Comparison of ENCODE assay signal across 2 cellular contexts in the genomic region with DNA sequence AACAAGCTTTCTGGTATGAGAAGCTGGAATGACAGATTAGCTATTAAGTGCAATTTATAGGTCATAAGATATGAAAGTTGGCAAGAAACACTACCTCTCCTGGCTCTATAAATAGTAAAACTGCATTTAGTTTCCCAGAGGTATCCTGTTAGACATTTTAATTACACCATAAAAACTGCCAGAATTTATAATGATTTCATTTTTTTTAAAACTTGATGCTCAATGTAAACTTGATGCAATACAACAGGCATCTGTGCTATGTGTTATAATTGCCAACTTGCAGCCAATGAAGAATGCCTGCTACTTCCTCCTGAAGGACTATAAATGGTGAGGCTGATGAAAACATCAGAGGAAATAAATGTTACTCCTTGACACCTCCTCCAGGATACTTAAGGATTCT.
TF ChIP-seq lines count a peak whose summit lies in the region.

No MANE protein-coding gene starts in this region.

TF ChIP-seq in SK-N-SH treated with all-trans-retinoic acid at 6 μM for 48 hours, 23 proteins besides CTCF, POLR2A, EP300 and RAD21 (continued from another document):
- TF ChIP-seq, protein P1, sequence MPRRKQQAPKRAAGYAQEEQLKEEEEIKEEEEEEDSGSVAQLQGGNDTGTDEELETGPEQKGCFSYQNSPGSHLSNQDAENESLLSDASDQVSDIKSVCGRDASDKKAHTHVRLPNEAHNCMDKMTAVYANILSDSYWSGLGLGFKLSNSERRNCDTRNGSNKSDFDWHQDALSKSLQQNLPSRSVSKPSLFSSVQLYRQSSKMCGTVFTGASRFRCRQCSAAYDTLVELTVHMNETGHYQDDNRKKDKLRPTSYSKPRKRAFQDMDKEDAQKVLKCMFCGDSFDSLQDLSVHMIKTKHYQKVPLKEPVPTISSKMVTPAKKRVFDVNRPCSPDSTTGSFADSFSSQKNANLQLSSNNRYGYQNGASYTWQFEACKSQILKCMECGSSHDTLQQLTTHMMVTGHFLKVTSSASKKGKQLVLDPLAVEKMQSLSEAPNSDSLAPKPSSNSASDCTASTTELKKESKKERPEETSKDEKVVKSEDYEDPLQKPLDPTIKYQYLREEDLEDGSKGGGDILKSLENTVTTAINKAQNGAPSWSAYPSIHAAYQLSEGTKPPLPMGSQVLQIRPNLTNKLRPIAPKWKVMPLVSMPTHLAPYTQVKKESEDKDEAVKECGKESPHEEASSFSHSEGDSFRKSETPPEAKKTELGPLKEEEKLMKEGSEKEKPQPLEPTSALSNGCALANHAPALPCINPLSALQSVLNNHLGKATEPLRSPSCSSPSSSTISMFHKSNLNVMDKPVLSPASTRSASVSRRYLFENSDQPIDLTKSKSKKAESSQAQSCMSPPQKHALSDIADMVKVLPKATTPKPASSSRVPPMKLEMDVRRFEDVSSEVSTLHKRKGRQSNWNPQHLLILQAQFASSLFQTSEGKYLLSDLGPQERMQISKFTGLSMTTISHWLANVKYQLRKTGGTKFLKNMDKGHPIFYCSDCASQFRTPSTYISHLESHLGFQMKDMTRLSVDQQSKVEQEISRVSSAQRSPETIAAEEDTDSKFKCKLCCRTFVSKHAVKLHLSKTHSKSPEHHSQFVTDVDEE (CRISPR knock-in tag; IDR thresholded peaks at IDR 0.05) = no peak
- TF ChIP-seq, protein P2, sequence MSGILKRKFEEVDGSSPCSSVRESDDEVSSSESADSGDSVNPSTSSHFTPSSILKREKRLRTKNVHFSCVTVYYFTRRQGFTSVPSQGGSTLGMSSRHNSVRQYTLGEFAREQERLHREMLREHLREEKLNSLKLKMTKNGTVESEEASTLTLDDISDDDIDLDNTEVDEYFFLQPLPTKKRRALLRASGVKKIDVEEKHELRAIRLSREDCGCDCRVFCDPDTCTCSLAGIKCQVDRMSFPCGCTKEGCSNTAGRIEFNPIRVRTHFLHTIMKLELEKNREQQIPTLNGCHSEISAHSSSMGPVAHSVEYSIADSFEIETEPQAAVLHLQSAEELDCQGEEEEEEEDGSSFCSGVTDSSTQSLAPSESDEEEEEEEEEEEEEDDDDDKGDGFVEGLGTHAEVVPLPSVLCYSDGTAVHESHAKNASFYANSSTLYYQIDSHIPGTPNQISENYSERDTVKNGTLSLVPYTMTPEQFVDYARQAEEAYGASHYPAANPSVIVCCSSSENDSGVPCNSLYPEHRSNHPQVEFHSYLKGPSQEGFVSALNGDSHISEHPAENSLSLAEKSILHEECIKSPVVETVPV (CRISPR knock-in tag; IDR thresholded peaks at IDR 0.05) = 0 out of 2 replicates have a peak, but pooled peaks have one; percentile 50
- TF ChIP-seq ISL1 (CRISPR knock-in tag; IDR thresholded peaks at IDR 0.05) (peak; percentile 98), ZC3H10 (CRISPR knock-in tag; IDR thresholded peaks at IDR 0.05) (0 out of 2 replicates have a peak, but pooled peaks have one; percentile 26), ZFP3 (CRISPR knock-in tag; IDR thresholded peaks at IDR 0.05) (no peak)

TF ChIP-seq in SK-N-SH, 30 proteins besides CTCF, POLR2A, EP300 and RAD21 (continued from another document):
- TF ChIP-seq RCOR1 (IDR thresholded peaks at IDR 0.05; ENCODE audit: low read length) (no peak), NFIC (IDR thresholded peaks at IDR 0.05; ENCODE audit: borderline replicate concordance) (no peak; the same call in 1 of the 2 replicates), MEF2A (IDR thresholded peaks at IDR 0.05; ENCODE audit: borderline replicate concordance, low read depth) (no peak), TCF12 (IDR thresholded peaks at IDR 0.05) (no peak)
- TF ChIP-seq, protein P3, sequence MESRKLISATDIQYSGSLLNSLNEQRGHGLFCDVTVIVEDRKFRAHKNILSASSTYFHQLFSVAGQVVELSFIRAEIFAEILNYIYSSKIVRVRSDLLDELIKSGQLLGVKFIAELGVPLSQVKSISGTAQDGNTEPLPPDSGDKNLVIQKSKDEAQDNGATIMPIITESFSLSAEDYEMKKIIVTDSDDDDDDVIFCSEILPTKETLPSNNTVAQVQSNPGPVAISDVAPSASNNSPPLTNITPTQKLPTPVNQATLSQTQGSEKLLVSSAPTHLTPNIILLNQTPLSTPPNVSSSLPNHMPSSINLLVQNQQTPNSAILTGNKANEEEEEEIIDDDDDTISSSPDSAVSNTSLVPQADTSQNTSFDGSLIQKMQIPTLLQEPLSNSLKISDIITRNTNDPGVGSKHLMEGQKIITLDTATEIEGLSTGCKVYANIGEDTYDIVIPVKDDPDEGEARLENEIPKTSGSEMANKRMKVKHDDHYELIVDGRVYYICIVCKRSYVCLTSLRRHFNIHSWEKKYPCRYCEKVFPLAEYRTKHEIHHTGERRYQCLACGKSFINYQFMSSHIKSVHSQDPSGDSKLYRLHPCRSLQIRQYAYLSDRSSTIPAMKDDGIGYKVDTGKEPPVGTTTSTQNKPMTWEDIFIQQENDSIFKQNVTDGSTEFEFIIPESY (IDR thresholded peaks at IDR 0.05; ENCODE audit: borderline replicate concordance, low read depth) = no peak
